Comparison of ENCODE assay signal across 8 cellular contexts in the genomic region with DNA sequence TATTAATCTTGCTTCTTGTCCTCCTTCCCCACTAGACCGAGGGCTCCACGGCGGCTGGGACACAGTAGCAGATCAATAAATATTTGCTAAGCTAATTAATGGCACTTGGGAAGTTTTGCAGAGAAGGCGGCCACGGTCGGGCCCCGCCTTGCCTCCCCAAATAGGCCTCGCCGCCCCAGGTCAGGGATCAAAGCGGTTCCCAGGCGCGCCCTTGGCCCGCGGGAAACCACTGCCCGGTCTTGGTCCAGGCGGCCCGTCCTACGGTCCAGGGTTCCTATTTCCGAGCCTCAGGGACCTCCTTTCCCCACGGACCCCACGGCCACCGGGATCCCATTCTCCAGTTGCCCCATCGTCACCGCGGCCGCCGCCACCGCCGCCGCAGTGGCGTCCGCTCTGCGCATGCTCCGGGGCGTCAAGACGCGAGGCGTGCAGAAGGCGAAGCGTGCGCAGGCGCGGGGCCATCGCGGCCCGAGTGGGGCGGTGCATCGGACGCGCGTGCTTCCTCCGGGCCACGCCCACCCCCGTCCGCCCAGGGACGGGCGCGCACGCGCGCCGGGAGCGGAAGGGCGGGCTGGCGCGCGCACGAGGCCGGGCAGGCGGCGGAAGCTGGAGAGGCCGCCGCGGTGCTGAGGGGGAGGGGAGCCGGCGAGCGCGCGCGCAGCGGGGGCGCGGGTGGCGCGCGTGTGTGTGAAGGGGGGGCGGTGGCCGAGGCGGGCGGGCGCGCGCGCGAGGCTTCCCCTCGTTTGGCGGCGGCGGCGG. TPM values are rescaled to one million over a fixed set of nuclear protein-coding genes. Genes with fewer than 3 reads are reported as not detected.
DNase-seq lines count a peak whose midpoint lies in the region; ATAC-seq lines count a peak whose summit lies in the region.

Gene SMARCA4 (plus strand): TSS at position 717 of the 759 bp plus-strand sequence. CDS start 23,122 bp downstream, outside the sequence.

- peak within 1 kb of the TSS; percentile 78 to 99 (median 96) for H3K27ac Mint-ChIP-seq in IgD-negative memory B cell

- peak within 1 kb of the TSS; percentile 88 to 97 (median 96) for H3K4me3 Mint-ChIP-seq in IgD-negative memory B cell

- peak; percentile 71 for ATAC-seq in GM21526 (IDR thresholded peaks at IDR 0.05; ENCODE audit: low FRiP score, unreplicated experiment)

- no peaks in the 10 kb centered on the region for H3K27me3 Mint-ChIP-seq in IgD-negative memory B cell

- H3K4me1 Mint-ChIP-seq in IgD-negative memory B cell: peaks cover 21 to 25% (median 25%) of the 10 kb centered on the region in 3 donors

- DNase-seq in D341Med (ENCODE audit: low spot score): peak; percentile 100
- peak; percentile 100 for DNase-seq in OCI-M1 (lab: John Stamatoyannopoulos, UW)
- peak; percentile 97 for DNase-seq in activated T-cell treated with anti-CD3 and anti-CD28 coated beads for 24 hours (ENCODE audit: low read depth)
- DNase-seq in epidermal melanocyte (ENCODE audit: insufficient read length, low spot score): peak; percentile 94
- peak; percentile 93 for DNase-seq in middle frontal gyrus (ENCODE audit: extremely low spot score, low spot score)
- DNase-seq in stimulated activated CD8-positive, alpha-beta memory T cell treated with anti-CD3 and anti-CD28 coated beads, Interleukin-2, amount 100 ng/mL, for 1 hour (ENCODE audit: low read depth in 2 of 2): peak; percentile 97 to 98

- H3K9me3 Mint-ChIP-seq in IgD-negative memory B cell: no peaks in the 10 kb centered on the region

- peaks cover 2% of the 10 kb centered on the region for H3K36me3 Mint-ChIP-seq in IgD-negative memory B cell

RNA-seq across cellular contexts. Expression of gene SMARCA4, which starts in this region (rescaled TPM):
- polyA plus RNA-seq in IgD-negative memory B cell: 18.5 TPM

Comparison
In these comparisons a context has a peak if more than half of its experiments do, and no peak if none do; other contexts are left out.
1. Peak in every context shown above with its lines: DNase-seq and ATAC-seq.